Comparison of ENCODE assay signal across 8 cellular contexts in genomic region chr17:15651001-15651582, GRCh38. TPM values are rescaled to one million over a fixed set of nuclear protein-coding genes. Genes with fewer than 3 reads are reported as not detected.
DNase-seq lines count a peak whose midpoint lies in the region; ATAC-seq and FAIRE-seq lines count a peak whose summit lies in the region.

No MANE protein-coding gene starts in this region.

- H3K4ac ChIP-seq in neuronal stem cell (ENCODE audit: low read length) = no peak overlapping the region

- H3K9me3 Mint-ChIP-seq in effector memory CD8-positive, alpha-beta T cell = no peaks in the 10 kb centered on the region

- no peak overlapping the region for H4K8ac ChIP-seq in neuronal stem cell (ENCODE audit: low read depth, low read length)

- no peaks in the 10 kb centered on the region for H3K27me3 ChIP-seq in neuronal stem cell (ENCODE audit: control insufficient read depth in 3 of 3, insufficient read depth in 3 of 3, low read depth in 1 of 3, low read length in 3 of 3)

- no peak overlapping the region for H3K14ac ChIP-seq in neuronal stem cell (ENCODE audit: low read length)

- peak overlapping the region; percentile 59 to 82 for H3K27ac Mint-ChIP-seq in effector memory CD8-positive, alpha-beta T cell

- H2BK15ac ChIP-seq in neuronal stem cell (ENCODE audit: low read length) = peak overlapping the region; percentile 6

- H3K79me1 ChIP-seq in neuronal stem cell (ENCODE audit: low read depth, low read length) = peaks cover 2% of the 10 kb centered on the region

- H2BK120ac ChIP-seq in neuronal stem cell (ENCODE audit: low read depth, low read length) = no peak overlapping the region

- peaks cover 3% of the 10 kb centered on the region for H3K36me3 Mint-ChIP-seq in effector memory CD8-positive, alpha-beta T cell (ENCODE audit: insufficient read depth)

- ATAC-seq in effector memory CD8-positive, alpha-beta T cell (replicated peaks) = no peak

- no peaks in the 10 kb centered on the region for H3K36me3 ChIP-seq in neuronal stem cell (replicated peaks in 1 of 2; ENCODE audit: control insufficient read depth in 2 of 2, insufficient read depth in 2 of 2, low read length in 2 of 2)

- no peak overlapping the region for H3K23ac ChIP-seq in neuronal stem cell (ENCODE audit: low read depth, low read length, poor library complexity)

- peak overlapping the region in 1 of 2 donors; percentile 16 for H3K4me3 ChIP-seq in neuronal stem cell (ENCODE audit: low read length in 2 of 2)

- H3K9ac ChIP-seq in neuronal stem cell (ENCODE audit: low read depth, low read length, poor library complexity) = peak overlapping the region; percentile 78

- peak; percentile 2 for DNase-seq in CD1c-positive myeloid dendritic cell (ENCODE audit: extremely low spot score)
- DNase-seq in NCI-H1092 (lab: John Stamatoyannopoulos, UW) = peak; percentile 2
- DNase-seq in effector memory CD8-positive, alpha-beta T cell = no peak
- DNase-seq in neuronal stem cell (ENCODE audit: low spot score) = no peak
- DNase-seq in GM19239 (ENCODE audit: insufficient read length, low spot score) = no peak
- no peak for DNase-seq in middle frontal gyrus (ENCODE audit: extremely low spot score, low spot score)
- DNase-seq in activated CD4-positive, alpha-beta T cell treated with anti-CD3 and anti-CD28 coated beads for 1 hour = no peak
- no peak for DNase-seq in NCI-H1694 (lab: John Stamatoyannopoulos, UW)

- FAIRE-seq in GM19239 (lab: Jason Lieb, UNC) = no peak

- no peaks in the 10 kb centered on the region for H3K27me3 Mint-ChIP-seq in effector memory CD8-positive, alpha-beta T cell

- H3K4me1 ChIP-seq in neuronal stem cell (ENCODE audit: control insufficient read depth in 2 of 2, insufficient read depth in 1 of 2, low read depth in 1 of 2, low read length in 2 of 2) = peaks cover 20 to 23% of the 10 kb centered on the region in 2 donors

- peak overlapping the region; percentile 82 for H2AFZ ChIP-seq in neuronal stem cell (ENCODE audit: low read length)

- H2BK5ac ChIP-seq in neuronal stem cell (ENCODE audit: low read length) = no peak overlapping the region

- H3K4me3 Mint-ChIP-seq in effector memory CD8-positive, alpha-beta T cell = peak overlapping the region in 1 of 2 donors; percentile 57

- peak overlapping the region; percentile 6 for H2AK5ac ChIP-seq in neuronal stem cell (ENCODE audit: low read depth, low read length)

- H3K27ac ChIP-seq in neuronal stem cell (replicated peaks; ENCODE audit: low read length) = peak overlapping the region; percentile 53

- peak overlapping the region; percentile 66 for H3K18ac ChIP-seq in neuronal stem cell (ENCODE audit: low read length)

- H3K4me1 Mint-ChIP-seq in effector memory CD8-positive, alpha-beta T cell (ENCODE audit: low read depth in 2 of 2) = peaks cover 0 to 4% of the 10 kb centered on the region in 2 donors

- no peak overlapping the region for H3K4me2 ChIP-seq in neuronal stem cell (ENCODE audit: insufficient read depth, low read length, poor library complexity, severe bottlenecking)

- no peaks in the 10 kb centered on the region for H3K9me3 ChIP-seq in neuronal stem cell (replicated peaks in 1 of 2; ENCODE audit: control insufficient read depth in 2 of 2, insufficient read depth in 1 of 2, low read depth in 1 of 2, low read length in 2 of 2)

- no peak overlapping the region for H4K91ac ChIP-seq in neuronal stem cell (ENCODE audit: low read depth, low read length, poor library complexity)

- no peak overlapping the region for H2BK12ac ChIP-seq in neuronal stem cell (ENCODE audit: low read length)

- no CpG with 5 or more reads among the region's 10 CpGs for WGBS in neuronal stem cell (ENCODE audit: extremely low coverage in 2 of 2, insufficient read length in 2 of 2, insufficient replicate concordance in 1 of 2), 2 donors

RNA-seq across cellular contexts. Expression of gene FBXW10B, which starts 31.6 kb away (rescaled TPM):
- polyA plus RNA-seq in neuronal stem cell (2013, experiment 1 of 2) = 0.26 TPM
- polyA plus RNA-seq in neuronal stem cell (2013, experiment 2 of 2) = 0.22 TPM

RNA-seq across cellular contexts. Expression of gene TRIM16, which starts 33.0 kb away (rescaled TPM):
- polyA plus RNA-seq in neuronal stem cell (2013, experiment 1 of 2) = 27.0 TPM
- polyA plus RNA-seq in neuronal stem cell (2013, experiment 2 of 2) = 25.9 TPM

RNA-seq across cellular contexts. Expression of gene ZNF286A, which starts 48.5 kb away (rescaled TPM):
- polyA plus RNA-seq in neuronal stem cell (2013, experiment 1 of 2) = 56.8 TPM
- 60.3 TPM for polyA plus RNA-seq in neuronal stem cell (2013, experiment 2 of 2)

Comparison
In these comparisons a context has a peak if more than half of its experiments do, and no peak if none do; other contexts are left out.
1. DNase-seq: peak in CD1c-positive myeloid dendritic cell (single experiment) and NCI-H1092 (single experiment); none in effector memory CD8-positive, alpha-beta T cell (0 of 3), neuronal stem cell (single experiment), GM19239 (single experiment), middle frontal gyrus (single experiment), activated CD4-positive, alpha-beta T cell treated with anti-CD3 and anti-CD28 coated beads for 1 hour (single experiment) and NCI-H1694 (single experiment).